In genomic region chr21:45080639-45081414, GRCh38 we compare ENCODE assay signal across 12 cellular contexts. TPM values are rescaled to one million over a fixed set of nuclear protein-coding genes. Genes with fewer than 3 reads are reported as not detected.
DNase-seq lines count a peak whose midpoint lies in the region; ATAC-seq lines count a peak whose summit lies in the region.
"Had no signal": no experiment of that assay in that cellular context is flagged by ENCODE, and none has a peak within 500 bp of the region (broad histone marks: within the 10 kb centered on the region; RNA-seq: fewer than 3 reads in every experiment).

No MANE protein-coding gene starts in this region.

- H3K9me3 ChIP-seq in T-helper 17 cell (ENCODE audit: control insufficient read depth, low read length, poor library complexity, severe bottlenecking) = no peaks in the 10 kb centered on the region
- H3K9me3 ChIP-seq: prostate gland, upper lobe of left lung had no signal

- ATAC-seq in T-helper 17 cell (peak; percentile 28), GM18517 (IDR thresholded peaks at IDR 0.05; ENCODE audit: unreplicated experiment) (no peak), GM18907 (IDR thresholded peaks at IDR 0.05; ENCODE audit: unreplicated experiment) (no peak), HG02610 (IDR thresholded peaks at IDR 0.05; ENCODE audit: unreplicated experiment) (no peak)
- no peak for ATAC-seq in central memory CD8-positive, alpha-beta T cell (replicated peaks; ENCODE audit: extremely low read depth, poor library complexity, severe bottlenecking)
- ATAC-seq: esophagus mucosa had no signal

- H3K27ac Mint-ChIP-seq in T-helper 17 cell = peak overlapping the region; percentile 94
- H3K27ac Mint-ChIP-seq in central memory CD8-positive, alpha-beta T cell (ENCODE audit: low read depth) = peak overlapping the region; percentile 82

- H3K4me3 Mint-ChIP-seq in T-helper 17 cell = peak overlapping the region; percentile 81
- H3K4me3 Mint-ChIP-seq in central memory CD8-positive, alpha-beta T cell = peak overlapping the region; percentile 62

- peaks cover 76% of the 10 kb centered on the region for H3K4me1 Mint-ChIP-seq in T-helper 17 cell
- peaks cover 77% of the 10 kb centered on the region for H3K4me1 Mint-ChIP-seq in central memory CD8-positive, alpha-beta T cell

- no peaks in the 10 kb centered on the region for H3K9me3 Mint-ChIP-seq in central memory CD8-positive, alpha-beta T cell

- no peaks in the 10 kb centered on the region for H3K27me3 Mint-ChIP-seq in T-helper 17 cell
- H3K27me3 Mint-ChIP-seq in central memory CD8-positive, alpha-beta T cell = no peaks in the 10 kb centered on the region

- peak; percentile 80 for DNase-seq in ELR (ENCODE audit: low read depth)
- peak in 1 of 3 donors; percentile 27 for DNase-seq in T-helper 17 cell
- no peak for DNase-seq in central memory CD8-positive, alpha-beta T cell (ENCODE audit: low spot score in 2 of 2)
- DNase-seq in non-pigmented ciliary epithelial cell (ENCODE audit: low read depth) = peak; percentile 32
- DNase-seq in germinal center (ENCODE audit: low spot score) = no peak
- DNase-seq: NCI-H2171, upper lobe of left lung had no signal

- no peaks in the 10 kb centered on the region for H3K36me3 Mint-ChIP-seq in T-helper 17 cell (ENCODE audit: low read depth)
- H3K36me3 Mint-ChIP-seq in central memory CD8-positive, alpha-beta T cell (ENCODE audit: insufficient read depth) = peaks cover 8% of the 10 kb centered on the region

RNA-seq across cellular contexts. Expression of gene ADARB1, which starts 6.4 kb away (rescaled TPM):
- total RNA-seq in T-helper 17 cell = 10 to 100 TPM; 28.4 to 37.0 TPM

Comparison
In these comparisons a context has a peak if more than half of its experiments do, and no peak if none do; other contexts are left out.
1. DNase-seq: peak in ELR (single experiment) and non-pigmented ciliary epithelial cell (single experiment); none in central memory CD8-positive, alpha-beta T cell (0 of 2) and germinal center (single experiment).